ENCODE assay signal across 8 cellular contexts in genomic region chr11:94769897-94770296, GRCh38. TPM values are rescaled to one million over a fixed set of nuclear protein-coding genes. Genes with fewer than 3 reads are reported as not detected.
DNase-seq lines count a peak whose midpoint lies in the region; ATAC-seq and TF ChIP-seq lines count a peak whose summit lies in the region.

No MANE protein-coding gene starts in this region.

- H3K36me3 Mint-ChIP-seq in glutamatergic neuron (ENCODE audit: unreplicated experiment) = no peaks in the 10 kb centered on the region

- H3K27me3 ChIP-seq in HAP-1 (ENCODE audit: low read depth) = no peaks in the 10 kb centered on the region
- no peaks in the 10 kb centered on the region for H3K27me3 ChIP-seq in Peyer's patch
- H3K27me3 ChIP-seq in adrenal gland = no peaks in the 10 kb centered on the region

- H3K27ac ChIP-seq in Peyer's patch (peak overlapping the region in 1 of 4 donors; percentile 93), adrenal gland (peak overlapping the region in 2 of 5 donors; percentile 89 to 90)

- peak overlapping the region; percentile 88 for H3K27ac Mint-ChIP-seq in glutamatergic neuron (ENCODE audit: unreplicated experiment)

- H3K4me1 ChIP-seq in HAP-1 = peaks cover 18% of the 10 kb centered on the region
- H3K4me1 ChIP-seq in Peyer's patch = peaks cover 0 to 9% (median 4%) of the 10 kb centered on the region in 4 donors
- H3K4me1 ChIP-seq in adrenal gland (replicated peaks in 1 of 2) = peaks cover 0 to 12% of the 10 kb centered on the region in 2 donors

- intact Hi-C loops in adrenal gland (cut with DNase I) = no loop called here

- H3K4me3 ChIP-seq in HAP-1 = peak overlapping the region; percentile 90
- H3K4me3 ChIP-seq in Peyer's patch = peak overlapping the region; percentile 48 to 70 (median 58)
- peak overlapping the region; percentile 79 for H3K4me3 ChIP-seq in skeletal muscle cell (ENCODE audit: low read depth, low read length)
- H3K4me3 ChIP-seq in adrenal gland = peak overlapping the region in 1 of 4 donors; percentile 80

- no peak for TF ChIP-seq POLR2A in Peyer's patch (IDR thresholded peaks at IDR 0.05)
- TF ChIP-seq POLR2A in adrenal gland (IDR thresholded peaks at IDR 0.05) = no peak

- peak overlapping the region; percentile 97 for H3K4me3 Mint-ChIP-seq in glutamatergic neuron (ENCODE audit: unreplicated experiment)

- H3K36me3 ChIP-seq in HAP-1 (replicated peaks) (no peaks in the 10 kb centered on the region; the same call in 1 of the 2 replicates), Peyer's patch (no peaks in the 10 kb centered on the region), adrenal gland (replicated peaks in 1 of 2) (no peaks in the 10 kb centered on the region)

- peaks cover 6% of the 10 kb centered on the region for H3K9me3 Mint-ChIP-seq in glutamatergic neuron (ENCODE audit: unreplicated experiment)

- TF ChIP-seq CTCF in Peyer's patch (IDR thresholded peaks at IDR 0.05) (no peak), glutamatergic neuron (IDR thresholded peaks at IDR 0.05; ENCODE audit: partially characterized antibody, unreplicated experiment) (no peak), adrenal gland (IDR thresholded peaks at IDR 0.05) (no peak)

- H3K4me1 Mint-ChIP-seq in glutamatergic neuron (ENCODE audit: low read depth, unreplicated experiment) = peaks cover 12% of the 10 kb centered on the region

- H3K9me3 ChIP-seq in HAP-1 (no peaks in the 10 kb centered on the region), Peyer's patch (no peaks in the 10 kb centered on the region), adrenal gland (replicated peaks in 1 of 3) (no peaks in the 10 kb centered on the region)

- DNase-seq in HAP-1 (ENCODE audit: low spot score in 2 of 2) = peak in 1 of 2 experiments; percentile 20
- DNase-seq in Peyer's patch = no peak
- no peak for DNase-seq in glutamatergic neuron
- DNase-seq in skeletal muscle cell (ENCODE audit: low read depth) = no peak
- no peak for DNase-seq in NK-92 (lab: John Stamatoyannopoulos, UW; ENCODE audit: unreplicated experiment)
- DNase-seq in T-helper 9 cell = no peak
- no peak for DNase-seq in adrenal gland

- ATAC-seq in HG02642 (IDR thresholded peaks at IDR 0.05; ENCODE audit: poor library complexity, unreplicated experiment) = no peak

- H3K27me3 Mint-ChIP-seq in glutamatergic neuron (ENCODE audit: unreplicated experiment) = peaks cover 6% of the 10 kb centered on the region

- WGBS in adrenal gland, 4 donors = 37 to 47% (median 42%) methylated on average over 7 of the region's 7 CpGs

- in situ Hi-C loops in HAP-1 (cut with MboI; ENCODE audit: low sequenced_read_pairs) = no loop called here

RNA-seq across cellular contexts. Expression of gene AMOTL1, which starts 1.7 kb away (rescaled TPM):
- total RNA-seq in Peyer's patch = 10 to 100 TPM in 1 of 4 donors, 1 to 10 TPM in 3; 2.5 to 19.0 (median 7.2) TPM
- 27.6 TPM for total RNA-seq in glutamatergic neuron (ENCODE audit: unreplicated experiment)
- 10 to 100 TPM; 15.6 to 26.7 (median 20.7) TPM for total RNA-seq in adrenal gland
- 10 to 100 TPM in 1 of 3 donors, 1 to 10 TPM in 2; 3.0 to 11.9 (median 6.6) TPM for polyA plus RNA-seq in adrenal gland
